ENCODE assay signal across 17 cellular contexts in genomic region chr13:29571876-29572570, GRCh38.
"Had no signal": no experiment of that assay in that cellular context is flagged by ENCODE, and none has a peak within 500 bp of the region (broad histone marks: within the 10 kb centered on the region; RNA-seq: fewer than 3 reads in every experiment).

No MANE protein-coding gene starts in this region.

- H3K9me3 Mint-ChIP-seq: activated CD8-positive, alpha-beta T cell treated with anti-CD3 and anti-CD28 coated beads for 36 hours; activated naive CD4-positive, alpha-beta T cell treated with anti-CD3 and anti-CD28 coated beads for 36 hours; activated T-helper 1 cell treated with anti-CD3 and anti-CD28 coated beads, Interleukin-12 subunit alpha, Interleukin-12 subunit beta, Interleukin-2, Interleukin-4 antibody, amounts not matched to agents 30 ng/mL and 10 ng/mL and 1 ng/mL, durations not matched to agents 14 hours and 24 hours and 36 hours; natural killer cell had no signal

- H3K27ac ChIP-seq: spleen, upper lobe of left lung had no signal

- H3K36me3 ChIP-seq: upper lobe of left lung had no signal

- H3K4me3 ChIP-seq: mucosa of descending colon, spleen, upper lobe of left lung had no signal

- H3K4me3 Mint-ChIP-seq: activated CD8-positive, alpha-beta T cell treated with anti-CD3 and anti-CD28 coated beads for 36 hours; activated naive CD4-positive, alpha-beta T cell treated with anti-CD3 and anti-CD28 coated beads for 36 hours; activated T-helper 1 cell treated with anti-CD3 and anti-CD28 coated beads, Interleukin-12 subunit alpha, Interleukin-12 subunit beta, Interleukin-2, Interleukin-4 antibody, amounts not matched to agents 30 ng/mL and 10 ng/mL and 1 ng/mL, durations not matched to agents 14 hours and 24 hours and 36 hours; natural killer cell had no signal

- H3K27me3 ChIP-seq: spleen, upper lobe of left lung had no signal

- H3K36me3 Mint-ChIP-seq: natural killer cell had no signal

- DNase-seq: activated CD4-positive, alpha-beta T cell treated with anti-CD3 and anti-CD28 coated beads for 4 hours; activated CD8-positive, alpha-beta memory T cell treated with anti-CD3 and anti-CD28 coated beads, Interleukin-2, amount 50 U/mL, for 4 hours; activated CD8-positive, alpha-beta T cell treated with anti-CD3 and anti-CD28 coated beads for 36 hours; activated naive CD4-positive, alpha-beta T cell treated with anti-CD3 and anti-CD28 coated beads for 36 hours; caudate nucleus; cortex of kidney; effector memory CD4-positive, alpha-beta T cell; erythroblast; natural killer cell; spleen; stimulated activated CD4-positive, alpha-beta T cell treated with anti-CD3 and anti-CD28 coated beads, Interleukin-1b, Interleukin-23, amount 100 ng/mL, for 48 hours; stimulated activated naive CD4-positive, alpha-beta T cell; substantia nigra; T-helper 9 cell; upper lobe of left lung had no signal

- ATAC-seq: activated CD8-positive, alpha-beta T cell treated with anti-CD3 and anti-CD28 coated beads for 36 hours; natural killer cell had no signal

- H3K27ac Mint-ChIP-seq: activated CD8-positive, alpha-beta T cell treated with anti-CD3 and anti-CD28 coated beads for 36 hours; activated naive CD4-positive, alpha-beta T cell treated with anti-CD3 and anti-CD28 coated beads for 36 hours; activated T-helper 1 cell treated with anti-CD3 and anti-CD28 coated beads, Interleukin-12 subunit alpha, Interleukin-12 subunit beta, Interleukin-2, Interleukin-4 antibody, amounts not matched to agents 30 ng/mL and 10 ng/mL and 1 ng/mL, durations not matched to agents 14 hours and 24 hours and 36 hours had no signal

- H3K27me3 Mint-ChIP-seq: activated CD8-positive, alpha-beta T cell treated with anti-CD3 and anti-CD28 coated beads for 36 hours had no signal

- H3K9me3 ChIP-seq: mucosa of descending colon, spleen, upper lobe of left lung had no signal
